7 cellular contexts compared by ENCODE assay signal in the genomic region with DNA sequence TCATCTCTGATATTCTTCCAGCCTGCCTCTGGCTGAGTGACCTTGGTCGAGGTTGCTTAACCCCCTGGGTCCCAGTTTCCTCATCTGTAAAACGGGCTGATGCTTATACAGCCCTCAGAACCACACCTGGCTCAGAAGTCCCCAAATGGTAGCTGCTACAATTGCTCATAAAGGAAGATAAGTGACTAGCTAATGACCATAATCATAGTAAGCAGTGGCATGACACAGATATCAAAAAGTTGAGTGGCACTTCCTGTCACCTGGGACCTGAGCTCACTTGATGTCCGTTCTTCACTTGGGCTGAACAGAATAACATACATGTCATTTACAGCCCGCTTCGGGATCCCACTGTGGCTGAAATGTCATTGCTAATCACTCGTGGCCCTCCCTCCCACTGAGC. TPM values are rescaled to one million over a fixed set of nuclear protein-coding genes. Genes with fewer than 3 reads are reported as not detected.
DNase-seq lines count a peak whose midpoint lies in the region; ATAC-seq and TF ChIP-seq lines count a peak whose summit lies in the region.

No MANE protein-coding gene starts in this region.

- peaks cover 21% of the 10 kb centered on the region for H3K36me3 Mint-ChIP-seq in WTC11

- peaks cover 17% of the 10 kb centered on the region for H3K4me1 Mint-ChIP-seq in WTC11

- no peaks in the 10 kb centered on the region for H3K27me3 Mint-ChIP-seq in WTC11 (ENCODE audit: low read depth)

- H3K4me3 Mint-ChIP-seq in WTC11: peak overlapping the region; percentile 97

- H3K27ac ChIP-seq in HEK293 (ENCODE audit: extremely low read depth, low read depth, low read length) (0 out of 2 replicates have a peak overlapping the region, but pooled peaks have one; percentile 93), skin epidermis (peak overlapping the region in 14 of 21 experiments; percentile 91 to 100 (median 96))

- peak overlapping the region; percentile 21 for H3K27ac Mint-ChIP-seq in WTC11

- no peak for TF ChIP-seq POLR2A in lower leg skin (IDR thresholded peaks at IDR 0.05)

- CTCF ChIA-PET in HEK293 (lab: Yijun Ruan, JAX): interaction anchor here (1.0 kb wide), 1 partner anchor 17 kb away, joined by 3 read pairs; no protein-coding TSS in a partner anchor
- CTCF ChIA-PET in WTC11 (lab: Charles Lee): interaction anchor here (1.4 to 3.9 kb wide), 5 partner anchors 12 to 108 kb away, joined by 5 to 46 read pairs (median 7); partner anchors contain the start of gene UBALD1

- 55 to 58% methylated on average over 6 of the region's 6 CpGs for WGBS in lower leg skin, 2 donors

- H3K4me1 ChIP-seq in HEK293 (ENCODE audit: control insufficient read depth, insufficient read depth, low read length): no peaks in the 10 kb centered on the region

- H3K9me3 ChIP-seq in HEK293 (ENCODE audit: control insufficient read depth, insufficient read depth, low read depth, low read length): no peaks in the 10 kb centered on the region

- peak overlapping the region; percentile 97 for H3K4me3 ChIP-seq in HEK293 (ENCODE audit: low read depth, low read length)
- H3K4me3 ChIP-seq in foreskin fibroblast (ENCODE audit: low read depth in 1 of 2, low read length in 2 of 2): peak overlapping the region; percentile 68 to 74
- peak overlapping the region in 3 of 7 experiments; percentile 93 to 96 (median 96) for H3K4me3 ChIP-seq in skin epidermis
- H3K4me3 ChIP-seq in lower leg skin (ENCODE audit: low read depth, poor library complexity, severe bottlenecking): no peak overlapping the region

- no peak for ATAC-seq in WTC11
- no peak for ATAC-seq in HG03521 (IDR thresholded peaks at IDR 0.05; ENCODE audit: unreplicated experiment)

- no peak for DNase-seq in WTC11 (ENCODE audit: low spot score)
- DNase-seq in foreskin fibroblast: no peak
- DNase-seq in Kasumi-1 (lab: John Stamatoyannopoulos, UW): no peak
- DNase-seq in lower leg skin (ENCODE audit: low spot score in 2 of 2): no peak

- peaks cover 0 to 12% of the 10 kb centered on the region in 2 experiments; a peak in 2 of 3 replicates for H3K36me3 ChIP-seq in HEK293 (ENCODE audit: control insufficient read depth in 2 of 2, insufficient read depth in 1 of 2, low read length in 2 of 2)

- TF ChIP-seq CTCF in HEK293 (tag by site-specific recombination; IDR thresholded peaks at IDR 0.05) (no peak), WTC11 (IDR thresholded peaks at IDR 0.05) (no peak), foreskin fibroblast (IDR thresholded peaks at IDR 0.05; ENCODE audit: low read depth, low read length) (no peak), lower leg skin (IDR thresholded peaks at IDR 0.05) (no peak)

- intact Hi-C loops in lower leg skin (cut with DNase I; ENCODE audit: low total_unique reads): no loop called here

- H3K9me3 Mint-ChIP-seq in WTC11: 0 out of 2 replicates have a peak, but pooled peaks cover 6% of the 10 kb centered on the region

- POLR2A ChIA-PET in HEK293 (lab: Yijun Ruan, JAX): interaction anchor here (3.3 kb wide), 1 partner anchor 11 kb away, joined by 31 read pairs; the partner anchor contains the start of gene UBALD1
- POLR2A ChIA-PET in WTC11 (lab: Charles Lee): interaction anchor here (0.6 to 2.6 kb wide), 2 partner anchors 10 to 1721 kb away, joined by 3 to 13 read pairs; no protein-coding TSS in a partner anchor

TF ChIP-seq in HEK293, 187 proteins besides CTCF, POLR2A, EP300 and RAD21:
- TF ChIP-seq ZSCAN16 (tag by site-specific recombination; IDR thresholded peaks at IDR 0.05) (no peak), ZNF221 (tag by site-specific recombination; IDR thresholded peaks at IDR 0.05; ENCODE audit: borderline replicate concordance) (no peak), INSM2 (tag by site-specific recombination; IDR thresholded peaks at IDR 0.05) (no peak), ZNF600 (tag by site-specific recombination; IDR thresholded peaks at IDR 0.05) (no peak), ZNF837 (tag by site-specific recombination; IDR thresholded peaks at IDR 0.05) (no peak), ZNF555 (tag by site-specific recombination; conservative IDR thresholded peaks at IDR 0.05) (no peak), ZNF202 (tag by site-specific recombination; IDR thresholded peaks at IDR 0.05; ENCODE audit: borderline replicate concordance) (no peak), ZNF488 (tag by site-specific recombination; IDR thresholded peaks at IDR 0.05) (no peak), SP7 (tag by site-specific recombination; IDR thresholded peaks at IDR 0.05) (no peak), ZNF155 (tag by site-specific recombination; IDR thresholded peaks at IDR 0.05) (no peak), ZNF416 (tag by site-specific recombination; IDR thresholded peaks at IDR 0.05) (no peak)

TF ChIP-seq in WTC11, 78 proteins besides CTCF, POLR2A, EP300 and RAD21 (continues in another document):
- no peak for TF ChIP-seq MXD4 (CRISPR knock-in tag; IDR thresholded peaks at IDR 0.05; ENCODE audit: borderline replicate concordance)
- no peak for TF ChIP-seq TCF7 (CRISPR knock-in tag; IDR thresholded peaks at IDR 0.05; ENCODE audit: low read depth)
- no peak for TF ChIP-seq KAT7 (CRISPR knock-in tag; IDR thresholded peaks at IDR 0.05; ENCODE audit: borderline replicate concordance)
- no peak for TF ChIP-seq ZMAT4 (CRISPR knock-in tag; IDR thresholded peaks at IDR 0.05)
- TF ChIP-seq E2F4 (CRISPR knock-in tag; IDR thresholded peaks at IDR 0.05; ENCODE audit: borderline replicate concordance, low read depth): no peak
- TF ChIP-seq, protein P1, sequence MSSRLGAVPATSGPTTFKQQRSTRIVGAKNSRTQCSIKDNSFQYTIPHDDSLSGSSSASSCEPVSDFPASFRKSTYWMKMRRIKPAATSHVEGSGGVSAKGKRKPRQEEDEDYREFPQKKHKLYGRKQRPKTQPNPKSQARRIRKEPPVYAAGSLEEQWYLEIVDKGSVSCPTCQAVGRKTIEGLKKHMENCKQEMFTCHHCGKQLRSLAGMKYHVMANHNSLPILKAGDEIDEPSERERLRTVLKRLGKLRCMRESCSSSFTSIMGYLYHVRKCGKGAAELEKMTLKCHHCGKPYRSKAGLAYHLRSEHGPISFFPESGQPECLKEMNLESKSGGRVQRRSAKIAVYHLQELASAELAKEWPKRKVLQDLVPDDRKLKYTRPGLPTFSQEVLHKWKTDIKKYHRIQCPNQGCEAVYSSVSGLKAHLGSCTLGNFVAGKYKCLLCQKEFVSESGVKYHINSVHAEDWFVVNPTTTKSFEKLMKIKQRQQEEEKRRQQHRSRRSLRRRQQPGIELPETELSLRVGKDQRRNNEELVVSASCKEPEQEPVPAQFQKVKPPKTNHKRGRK (CRISPR knock-in tag; IDR thresholded peaks at IDR 0.05; ENCODE audit: borderline replicate concordance): no peak
- no peak for TF ChIP-seq ATF6 (CRISPR knock-in tag; IDR thresholded peaks at IDR 0.05)
- TF ChIP-seq, protein P2, sequence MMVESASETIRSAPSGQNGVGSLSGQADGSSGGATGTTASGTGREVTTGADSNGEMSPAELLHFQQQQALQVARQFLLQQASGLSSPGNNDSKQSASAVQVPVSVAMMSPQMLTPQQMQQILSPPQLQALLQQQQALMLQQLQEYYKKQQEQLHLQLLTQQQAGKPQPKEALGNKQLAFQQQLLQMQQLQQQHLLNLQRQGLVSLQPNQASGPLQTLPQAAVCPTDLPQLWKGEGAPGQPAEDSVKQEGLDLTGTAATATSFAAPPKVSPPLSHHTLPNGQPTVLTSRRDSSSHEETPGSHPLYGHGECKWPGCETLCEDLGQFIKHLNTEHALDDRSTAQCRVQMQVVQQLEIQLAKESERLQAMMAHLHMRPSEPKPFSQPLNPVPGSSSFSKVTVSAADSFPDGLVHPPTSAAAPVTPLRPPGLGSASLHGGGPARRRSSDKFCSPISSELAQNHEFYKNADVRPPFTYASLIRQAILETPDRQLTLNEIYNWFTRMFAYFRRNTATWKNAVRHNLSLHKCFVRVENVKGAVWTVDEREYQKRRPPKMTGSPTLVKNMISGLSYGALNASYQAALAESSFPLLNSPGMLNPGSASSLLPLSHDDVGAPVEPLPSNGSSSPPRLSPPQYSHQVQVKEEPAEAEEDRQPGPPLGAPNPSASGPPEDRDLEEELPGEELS (CRISPR knock-in tag; IDR thresholded peaks at IDR 0.05): no peak
- no peak for TF ChIP-seq ZNF671 (CRISPR knock-in tag; IDR thresholded peaks at IDR 0.05)
- TF ChIP-seq PRRX2 (CRISPR knock-in tag; IDR thresholded peaks at IDR 0.05): no peak

RNA-seq across cellular contexts. Expression of gene MGRN1, which starts 1.8 kb away (rescaled TPM):
- total RNA-seq in WTC11 (2021) (79.4 to 88.8 TPM (median 80.7 TPM) in 3 replicates), lower leg skin (10 to 100 TPM; 35.3 to 53.4 (median 40.1) TPM)

RNA-seq across cellular contexts. Expression of gene UBALD1, which starts 11.7 kb away (rescaled TPM):
- 56.8 to 59.5 TPM (median 59.0 TPM) in 3 replicates for total RNA-seq in WTC11 (2021)
- total RNA-seq in lower leg skin: 10 to 100 TPM in 3 of 4 donors, 1 to 10 TPM in 1; 9.8 to 14.9 (median 14.3) TPM
